8 cellular contexts compared by ENCODE assay signal in genomic region chr1:248905949-248906740, GRCh38. TPM values are rescaled to one million over a fixed set of nuclear protein-coding genes. Genes with fewer than 3 reads are reported as not detected.
A peak's percentile ranks its signal among the peaks of the same experiment; 100 is the strongest.
DNase-seq lines count a peak whose midpoint lies in the region.

PGBD2 (plus strand) TSS chr1:248906235; CDS start chr1:248913863, 7,628 bp downstream.

- peaks cover 5% of the 10 kb centered on the region; the same call in 1 of the 2 replicates for H3K27me3 ChIP-seq in MG63

- no peaks in the 10 kb centered on the region for H3K36me3 ChIP-seq in MG63

- peak within 1 kb of the TSS; percentile 96 for H3K27ac ChIP-seq in temporal lobe (ENCODE audit: low read depth, low read length)

- H3K4me3 ChIP-seq in MG63: peak within 1 kb of the TSS; percentile 72

- H3K9me3 ChIP-seq in MG63: no peaks in the 10 kb centered on the region

- DNase-seq in GM04503 (ENCODE audit: low read depth) (peak; percentile 44), HCEC 1CT (peak; percentile 89), MG63 (peak; percentile 94), SIG-M5 treated with dmso at 0.1 percent for 504 hours (lab: John Stamatoyannopoulos, UW; ENCODE audit: unreplicated experiment) (peak; percentile 89), germinal center (ENCODE audit: low spot score) (peak; percentile 97), occipital lobe (lab: John Stamatoyannopoulos, UW) (peak; percentile 90)
- DNase-seq in activated naive CD4-positive, alpha-beta T cell treated with Interleukin-2 at 50 U/mL for 16 hours: peak; percentile 96

RNA-seq across cellular contexts. Expression of gene PGBD2, which starts in this region (rescaled TPM):
- total RNA-seq in MG63 (2014; rRNA removed; shearing (Covaris generic); ENCODE audit: low replicate concordance): 7.0 and 9.6 TPM in 2 replicates
- total RNA-seq in occipital lobe: 13.3 TPM
- total RNA-seq in temporal lobe: 10.1 TPM

Comparison
In these comparisons a context has a peak if more than half of its experiments do, and no peak if none do; other contexts are left out.
1. Peak in every context shown above with its lines: DNase-seq, H3K4me3 ChIP-seq and H3K27ac ChIP-seq.
2. DNase-seq: peak in every context shown above with its lines; median percentile 97 in germinal center; 96 in activated naive CD4-positive, alpha-beta T cell treated with Interleukin-2 at 50 U/mL for 16 hours; 94 in MG63; 90 in occipital lobe; 89 in HCEC 1CT; 89 in SIG-M5 treated with dmso at 0.1 percent for 504 hours; 44 in GM04503.